ENCODE assay signal across 8 cellular contexts in genomic region chr18:35497006-35497333, GRCh38. TPM values are rescaled to one million over a fixed set of nuclear protein-coding genes. Genes with fewer than 3 reads are reported as not detected.
A peak's percentile ranks its signal among the peaks of the same experiment; 100 is the strongest.
DNase-seq lines count a peak whose midpoint lies in the region; ATAC-seq and TF ChIP-seq lines count a peak whose summit lies in the region.

No MANE protein-coding gene starts in this region.

- peak overlapping the region; percentile 43 for H2AFZ ChIP-seq in trophoblast cell (ENCODE audit: insufficient read depth, low read length, poor library complexity)

- H3K9me3 ChIP-seq in AG04450 (ENCODE audit: control insufficient read depth, insufficient read depth, low read length), result no peaks in the 10 kb centered on the region
- no peaks in the 10 kb centered on the region for H3K9me3 ChIP-seq in trophoblast cell (ENCODE audit: insufficient read depth, low read depth, low read length)

- no peak overlapping the region for H3K23ac ChIP-seq in trophoblast cell (ENCODE audit: low read length)

- peak overlapping the region; percentile 65 for H2BK5ac ChIP-seq in trophoblast cell (ENCODE audit: low read depth, low read length, poor library complexity)

- H3K4me2 ChIP-seq in trophoblast cell (ENCODE audit: low read length), result peak overlapping the region; percentile 76

- H3K4me1 ChIP-seq in foreskin keratinocyte, result peaks cover 22% of the 10 kb centered on the region
- H3K4me1 ChIP-seq in trophoblast cell (ENCODE audit: control insufficient read depth in 1 of 2, insufficient read depth in 2 of 2, low read length in 2 of 2), result peaks cover 6 to 8% of the 10 kb centered on the region in 2 experiments

- H2AK5ac ChIP-seq in trophoblast cell (ENCODE audit: low read length), result no peak overlapping the region

- DNase-seq in AG04450 (ENCODE audit: low read depth, low spot score), result no peak
- DNase-seq in foreskin keratinocyte, result peak; percentile 50 to 72
- DNase-seq in trophoblast cell, result peak; percentile 26 to 56
- no peak for DNase-seq in globus pallidus (ENCODE audit: low spot score)
- DNase-seq in epidermal melanocyte (ENCODE audit: insufficient read length, low spot score), result no peak

- H4K91ac ChIP-seq in trophoblast cell (ENCODE audit: low read depth, low read length), result peak overlapping the region; percentile 21

- peak overlapping the region; percentile 22 for H4K12ac ChIP-seq in trophoblast cell (ENCODE audit: low read depth, low read length)

- CTCF ChIA-PET in AG04450 (lab: Charles Lee), result interaction anchor here (1.1 kb wide), 1 partner anchor 15 kb away, joined by 3 read pairs; no protein-coding TSS in a partner anchor

- no CpG with 5 or more reads among the region's 3 CpGs for WGBS in trophoblast cell (ENCODE audit: extremely low coverage, insufficient coverage, insufficient read length)

- H3K18ac ChIP-seq in trophoblast cell (ENCODE audit: low read length), result no peak overlapping the region

- H2BK120ac ChIP-seq in trophoblast cell (ENCODE audit: insufficient read depth, low read length, poor library complexity), result no peak overlapping the region

- peak overlapping the region; percentile 84 for H3K4me3 ChIP-seq in AG04450 (ENCODE audit: low read depth, low read length)
- peak overlapping the region; percentile 80 for H3K4me3 ChIP-seq in trophoblast cell (ENCODE audit: low read depth, low read length)

- peak overlapping the region; percentile 45 for H3K9ac ChIP-seq in trophoblast cell (ENCODE audit: low read length)

- POLR2A ChIA-PET in AG04450 (lab: Yijun Ruan, JAX), result interaction anchor here (0.6 to 1.3 kb wide), 5 partner anchors 16 to 256 kb away, joined by 3 to 5 read pairs (median 4); partner anchors contain the start of gene ZNF397

- H3K4ac ChIP-seq in trophoblast cell (ENCODE audit: low read depth, low read length), result no peak overlapping the region

- ATAC-seq in GM18858 (IDR thresholded peaks at IDR 0.05; ENCODE audit: unreplicated experiment) (peak; percentile 17), HG03139 (IDR thresholded peaks at IDR 0.05; ENCODE audit: unreplicated experiment) (peak; percentile 25), foreskin keratinocyte (peak; percentile 43)

- H3K27ac ChIP-seq in AG04450 (ENCODE audit: low read depth, low read length), result peak overlapping the region; percentile 91
- peak overlapping the region; percentile 94 for H3K27ac ChIP-seq in VCaP
- H3K27ac ChIP-seq in foreskin keratinocyte, result peak overlapping the region; percentile 82
- H3K27ac ChIP-seq in trophoblast cell (ENCODE audit: low read depth, low read length), result peak overlapping the region; percentile 49

- no peaks in the 10 kb centered on the region for H3K36me3 ChIP-seq in trophoblast cell (ENCODE audit: control insufficient read depth in 1 of 2, insufficient read depth in 2 of 2, low read length in 2 of 2)

- no peak overlapping the region for H2BK12ac ChIP-seq in trophoblast cell (ENCODE audit: low read length)

- H3K14ac ChIP-seq in trophoblast cell (ENCODE audit: low read length), result peak overlapping the region; percentile 50

- H4K8ac ChIP-seq in trophoblast cell (ENCODE audit: low read depth, low read length), result peak overlapping the region; percentile 59

- no peaks in the 10 kb centered on the region for H3K27me3 ChIP-seq in AG04450 (ENCODE audit: control insufficient read depth, insufficient read depth, low read length)
- no peaks in the 10 kb centered on the region for H3K27me3 ChIP-seq in foreskin keratinocyte
- H3K27me3 ChIP-seq in trophoblast cell (ENCODE audit: insufficient read depth, low read length), result no peaks in the 10 kb centered on the region

- TF ChIP-seq CTCF in AG04450 (IDR thresholded peaks at IDR 0.05; ENCODE audit: low read depth, low read length), result no peak
- TF ChIP-seq CTCF in VCaP (conservative IDR thresholded peaks at IDR 0.05), result no peak
- TF ChIP-seq CTCF in foreskin keratinocyte (conservative IDR thresholded peaks at IDR 0.05), result no peak

- peaks cover 10% of the 10 kb centered on the region for H3K79me1 ChIP-seq in trophoblast cell (ENCODE audit: low read length)

- H3K79me2 ChIP-seq in trophoblast cell (ENCODE audit: control insufficient read depth, insufficient read depth, low read length, poor library complexity), result peaks cover 2% of the 10 kb centered on the region

RNA-seq across cellular contexts. Expression of gene INO80C, which starts 0.8 kb away (rescaled TPM):
- 12.6 and 13.2 TPM in 2 replicates for polyA plus RNA-seq in AG04450 (2011; rRNA removed)
- polyA minus RNA-seq in AG04450 (2011; rRNA and poly(A)+ RNA removed), result 6.2 and 7.5 TPM in 2 replicates
- total RNA-seq in foreskin keratinocyte, result 56.3 and 62.6 TPM in 2 replicates
- polyA plus RNA-seq in foreskin keratinocyte, result 91.1 and 95.7 TPM in 2 replicates
- 23.4 and 24.5 TPM in 2 replicates for polyA plus RNA-seq in trophoblast cell (2013)

Comparison
In these comparisons a context has a peak if more than half of its experiments do, and no peak if none do; other contexts are left out.
1. DNase-seq: peak in foreskin keratinocyte (2 of 2) and trophoblast cell (2 of 2); none in AG04450 (single experiment), globus pallidus (single experiment) and epidermal melanocyte (single experiment).
2. Peak in every context shown above with its lines, with median percentiles within 50 percentile points of each other: H3K27ac ChIP-seq and ATAC-seq.